Comparison of ENCODE assay signal across 19 cellular contexts in the genomic region with DNA sequence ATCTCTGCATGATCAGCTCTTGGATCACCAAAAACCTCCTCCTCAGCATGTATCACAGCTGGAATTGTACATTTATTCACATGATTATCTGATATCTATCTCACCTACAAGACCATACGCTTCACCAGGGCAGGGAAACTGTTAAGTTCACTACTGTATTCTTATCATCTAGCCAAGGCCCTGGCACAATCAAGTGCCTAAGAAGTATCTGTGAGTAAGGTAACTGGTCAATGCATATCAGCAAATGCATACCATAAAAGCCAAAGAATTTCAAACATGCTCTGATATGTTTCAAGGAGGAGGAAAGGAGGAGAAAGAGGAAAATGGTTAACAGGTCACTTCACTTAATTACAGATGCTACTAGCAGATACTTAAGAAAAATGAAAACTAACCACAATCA.
"Had no signal": no experiment of that assay in that cellular context is flagged by ENCODE, and none has a peak within 500 bp of the region (broad histone marks: within the 10 kb centered on the region; RNA-seq: fewer than 3 reads in every experiment).

No MANE protein-coding gene starts in this region.

- H3K27ac Mint-ChIP-seq: natural killer cell treated with Interleukin-12 subunit alpha and Interleukin-12 subunit beta and Interleukin-15 and Interleukin-18, amount 100 ng/mL, for 72 hours had no signal

- H3K27me3 Mint-ChIP-seq: activated naive CD8-positive, alpha-beta T cell; natural killer cell treated with Interleukin-12 subunit alpha and Interleukin-12 subunit beta and Interleukin-15 and Interleukin-18, amount 100 ng/mL, for 72 hours had no signal

- H3K9me3 Mint-ChIP-seq: natural killer cell treated with Interleukin-12 subunit alpha and Interleukin-12 subunit beta and Interleukin-15 and Interleukin-18, amount 100 ng/mL, for 72 hours had no signal

- H3K36me3 ChIP-seq: lower lobe of right lung, pancreas, WERI-Rb-1 had no signal

- H3K4me3 Mint-ChIP-seq: activated naive CD8-positive, alpha-beta T cell; natural killer cell treated with Interleukin-12 subunit alpha and Interleukin-12 subunit beta and Interleukin-15 and Interleukin-18, amount 100 ng/mL, for 72 hours had no signal

- H3K27ac ChIP-seq: body of pancreas, coronary artery, lower lobe of right lung, neutrophil, pancreas, tibial nerve, WERI-Rb-1 had no signal

- DNase-seq: activated CD4-positive, alpha-beta T cell treated with anti-CD3 and anti-CD28 coated beads for 1 hour; activated CD4-positive, alpha-beta T cell treated with anti-CD3 and anti-CD28 coated beads, Interleukin-2, amount 50 U/mL, for 48 hours; activated gamma-delta T cell; amniotic stem cell; body of pancreas; left colon; lower lobe of right lung; pancreas; stimulated activated naive CD4-positive, alpha-beta T cell; substantia nigra; T-helper 2 cell had no signal

- H3K36me3 Mint-ChIP-seq: natural killer cell treated with Interleukin-12 subunit alpha and Interleukin-12 subunit beta and Interleukin-15 and Interleukin-18, amount 100 ng/mL, for 72 hours had no signal

- H3K4me1 ChIP-seq: body of pancreas, tibial nerve had no signal

- H3K27me3 ChIP-seq: body of pancreas, neutrophil, pancreas, tibial nerve had no signal

- H3K4me3 ChIP-seq: body of pancreas, coronary artery, lower lobe of right lung, pancreas, tibial nerve had no signal

- H3K9me3 ChIP-seq: body of pancreas, lower lobe of right lung, neutrophil, pancreas, tibial nerve had no signal

- FAIRE-seq: endometrium, islet of Langerhans, pancreas had no signal
